Comparison of ENCODE assay signal across 24 cellular contexts in genomic region chr15:80926126-80926525, GRCh38.
DNase-seq lines count a peak whose midpoint lies in the region; ATAC-seq, FAIRE-seq and TF ChIP-seq lines count a peak whose summit lies in the region.
"Had no signal": no experiment of that assay in that cellular context is flagged by ENCODE, and none has a peak within 500 bp of the region (broad histone marks: within the 10 kb centered on the region; RNA-seq: fewer than 3 reads in every experiment).

No MANE protein-coding gene starts in this region.

- no peaks in the 10 kb centered on the region for H3K36me3 ChIP-seq in SJCRH30
- H3K36me3 ChIP-seq in H1 (ENCODE audit: control insufficient read depth in 2 of 4, insufficient read depth in 4 of 4, low read length in 3 of 4) = no peaks in the 10 kb centered on the region
- H3K36me3 ChIP-seq: BLaER1 treated with 17β-estradiol and CSF1 and Interleukin-3, amounts not matched to agents 10 nM and 100 nM had no signal

- H3K4me3 Mint-ChIP-seq in osteocyte (ENCODE audit: unreplicated experiment) = no peak overlapping the region
- H3K4me3 Mint-ChIP-seq: CD4-positive, alpha-beta memory T cell had no signal

- H3K79me2 ChIP-seq in H1 (ENCODE audit: control insufficient read depth in 1 of 2, insufficient read depth in 2 of 2, low read length in 2 of 2) = no peaks in the 10 kb centered on the region

- H2BK12ac ChIP-seq in H1 (ENCODE audit: low read depth, low read length) = 0 out of 2 replicates have a peak overlapping the region, but pooled peaks have one; percentile 39

- H4K8ac ChIP-seq in H1 (ENCODE audit: extremely low read depth, insufficient read depth, low read length) = no peak overlapping the region

- H3K27ac Mint-ChIP-seq in osteocyte (ENCODE audit: unreplicated experiment) = peak overlapping the region; percentile 21

- TF ChIP-seq CTCF in H1 (IDR thresholded peaks at IDR 0.05; ENCODE audit: control extremely low read depth in 1 of 3, insufficient read depth in 1 of 3, low read depth in 1 of 3, low read length in 3 of 3) (no peak), osteocyte (IDR thresholded peaks at IDR 0.05) (no peak)

- no peaks in the 10 kb centered on the region for H3K79me1 ChIP-seq in H1 (ENCODE audit: low read depth, low read length)

- no peak overlapping the region for H2BK15ac ChIP-seq in H1 (ENCODE audit: low read length)

- no peak overlapping the region for H2BK120ac ChIP-seq in H1 (replicated peaks; ENCODE audit: low read depth, low read length)

- H3K4me1 ChIP-seq in SJCRH30 (no peaks in the 10 kb centered on the region), H1 (replicated peaks in 1 of 4; ENCODE audit: control insufficient read depth in 3 of 4, insufficient read depth in 4 of 4, low read length in 3 of 4) (no peaks in the 10 kb centered on the region)
- H3K4me1 ChIP-seq: BLaER1 treated with 17β-estradiol and CSF1 and Interleukin-3, amounts not matched to agents 10 nM and 100 nM; Caco-2 had no signal

- H3K9me3 Mint-ChIP-seq in osteocyte (ENCODE audit: unreplicated experiment) = no peaks in the 10 kb centered on the region
- H3K9me3 Mint-ChIP-seq: CD4-positive, alpha-beta memory T cell had no signal

- no peak for TF ChIP-seq RAD21 in H1 (IDR thresholded peaks at IDR 0.05 in 1 of 2, conservative IDR thresholded peaks at IDR 0.05 in 1 of 2; ENCODE audit: low read depth in 2 of 2, low read length in 2 of 2)

- POLR2A ChIA-PET in H1 (lab: Charles Lee; ENCODE audit: partially characterized antibody) = no interaction called here

- H3K56ac ChIP-seq in H1 (replicated peaks; ENCODE audit: insufficient read length, low read depth, low read length) = no peak overlapping the region

- H3K23ac ChIP-seq in H1 (ENCODE audit: insufficient read length) = no peak overlapping the region

- FAIRE-seq in H1 (lab: Jason Lieb, UNC) = no peak
- FAIRE-seq: GM12891, RCC 7860 had no signal

- CTCF ChIA-PET in H1 (lab: Charles Lee; ENCODE audit: partially characterized antibody) = interaction anchor here (1.5 to 1.6 kb wide), 2 partner anchors 13 to 23 kb away, joined by 3 to 7 read pairs; no protein-coding TSS in a partner anchor

- no peaks in the 10 kb centered on the region for H4K20me1 ChIP-seq in H1 (replicated peaks in 1 of 2; ENCODE audit: control insufficient read depth in 1 of 2, insufficient read depth in 2 of 2, low read length in 2 of 2)
- H4K20me1 ChIP-seq: BLaER1 treated with 17β-estradiol and CSF1 and Interleukin-3, amounts not matched to agents 10 nM and 100 nM had no signal

- no peak overlapping the region for H3K14ac ChIP-seq in H1 (ENCODE audit: insufficient read length)

- H2BK20ac ChIP-seq in H1 (ENCODE audit: low read length) = no peak overlapping the region

- no peak overlapping the region for H3K4me2 ChIP-seq in H1 (ENCODE audit: insufficient read depth in 1 of 2, low read depth in 2 of 2, low read length in 2 of 2)
- H3K4me2 ChIP-seq: BLaER1 treated with 17β-estradiol and CSF1 and Interleukin-3, amounts not matched to agents 10 nM and 100 nM had no signal

- WGBS in H1 (ENCODE audit: extremely low coverage in 1 of 2, insufficient coverage in 1 of 2, insufficient read length in 1 of 2, insufficient replicate concordance in 2 of 2, low coverage in 1 of 2, low lambda C conversion rate in 2 of 2, missing lambda C conversion rate in 1 of 2), 2 experiments = 97% methylated on average over 3 of the region's 3 CpGs; no CpG with 5 or more reads in 1 of the 2 experiments

- H3K27ac ChIP-seq in SJCRH30 (peak overlapping the region; percentile 27; the same call in 1 of the 2 replicates), H1 (ENCODE audit: low read depth, low read length) (no peak overlapping the region)
- H3K27ac ChIP-seq: BLaER1 treated with 17β-estradiol and CSF1 and Interleukin-3, amounts not matched to agents 10 nM and 100 nM had no signal

- no peak for TF ChIP-seq EP300 in H1 (IDR thresholded peaks at IDR 0.05; ENCODE audit: borderline replicate concordance in 1 of 2, low read depth in 2 of 2, low read length in 2 of 2)

- no peak overlapping the region for H2AK5ac ChIP-seq in H1 (ENCODE audit: low read depth, low read length)

- H2BK5ac ChIP-seq in H1 (ENCODE audit: low read depth, low read length) = no peak overlapping the region

- H4K91ac ChIP-seq in H1 (replicated peaks; ENCODE audit: insufficient read length, low read length) = no peak overlapping the region

- H3K36me3 Mint-ChIP-seq in osteocyte (ENCODE audit: unreplicated experiment) = peaks cover 89% of the 10 kb centered on the region

- no peaks in the 10 kb centered on the region for H3K27me3 Mint-ChIP-seq in osteocyte (ENCODE audit: unreplicated experiment)
- H3K27me3 Mint-ChIP-seq: CD4-positive, alpha-beta memory T cell had no signal

- DNase-seq in LHCN-M2 (ENCODE audit: low read depth) = peak; percentile 49
- DNase-seq in SJCRH30 = no peak
- no peak for DNase-seq in H1 (ENCODE audit: low read depth in 1 of 2, low spot score in 2 of 2)
- DNase-seq in osteocyte (ENCODE audit: extremely low spot score, unreplicated experiment) = no peak
- no peak for DNase-seq in NCI-H2227 treated with DMSO at 0.1 percent for 48 hours (lab: John Stamatoyannopoulos, UW)
- DNase-seq in NCI-H187 treated with DMSO at 0.1 percent for 48 hours (lab: John Stamatoyannopoulos, UW) = no peak
- DNase-seq: ACHN; Caco-2; CD4-positive, alpha-beta memory T cell; DMS153; GOT3; Kasumi-1; NCI-H1105; NCI-H146; NCI-H2029 treated with DMSO at 0.1 percent for 48 hours; NCI-H345; NCI-H524; NCI-H82; OCI-M1 had no signal

- no peak overlapping the region for H3K9ac ChIP-seq in H1 (replicated peaks in 1 of 4; ENCODE audit: extremely low read depth in 1 of 4, low read depth in 3 of 4, low read length in 3 of 4)
- H3K9ac ChIP-seq: BLaER1 treated with 17β-estradiol and CSF1 and Interleukin-3, amounts not matched to agents 10 nM and 100 nM had no signal

- H3K18ac ChIP-seq in H1 (ENCODE audit: extremely low read depth, low read length) = no peak overlapping the region

- H2AFZ ChIP-seq in H1 (ENCODE audit: low read length) = no peak overlapping the region

- H3K9me3 ChIP-seq in SJCRH30 (replicated peaks) (no peaks in the 10 kb centered on the region), H1 (ENCODE audit: insufficient read depth in 2 of 2, low read depth in 1 of 2, low read length in 1 of 2) (no peaks in the 10 kb centered on the region)
- H3K9me3 ChIP-seq: BLaER1 treated with 17β-estradiol and CSF1 and Interleukin-3, amounts not matched to agents 10 nM and 100 nM; Caco-2 had no signal

- H3K4me3 ChIP-seq in SJCRH30 (no peak overlapping the region), H1 (ENCODE audit: extremely low read depth in 1 of 4, insufficient read depth in 2 of 4, low read depth in 3 of 4, low read length in 4 of 4) (no peak overlapping the region)
- H3K4me3 ChIP-seq: BLaER1 treated with 17β-estradiol and CSF1 and Interleukin-3, amounts not matched to agents 10 nM and 100 nM had no signal

- H3K4ac ChIP-seq in H1 (replicated peaks; ENCODE audit: insufficient read length, low read depth, low read length) = no peak overlapping the region

- H3K4me1 Mint-ChIP-seq in osteocyte (ENCODE audit: unreplicated experiment) = peaks cover 2% of the 10 kb centered on the region

- no peaks in the 10 kb centered on the region for H3K23me2 ChIP-seq in H1 (ENCODE audit: low read depth, low read length)

- no peak overlapping the region for H4K5ac ChIP-seq in H1 (ENCODE audit: insufficient read length, low read depth, low read length)

- H3K27me3 ChIP-seq in SJCRH30 = no peaks in the 10 kb centered on the region
- H3K27me3 ChIP-seq in H1 (replicated peaks in 1 of 4; ENCODE audit: control insufficient read depth in 3 of 4, extremely low read depth in 1 of 4, insufficient read depth in 3 of 4, low read length in 3 of 4) = no peaks in the 10 kb centered on the region; a peak in 1 of 7 replicates
- H3K27me3 ChIP-seq: BLaER1 treated with 17β-estradiol and CSF1 and Interleukin-3, amounts not matched to agents 10 nM and 100 nM had no signal

- ATAC-seq in HG02970 (IDR thresholded peaks at IDR 0.05; ENCODE audit: low FRiP score, unreplicated experiment) = no peak
- no peak for ATAC-seq in GM21737 (IDR thresholded peaks at IDR 0.05; ENCODE audit: unreplicated experiment)

- no peak for TF ChIP-seq POLR2A in H1 (IDR thresholded peaks at IDR 0.05; ENCODE audit: control extremely low read depth in 1 of 2, low read depth in 2 of 2, low read length in 2 of 2)

TF ChIP-seq in H1, 55 proteins besides CTCF, POLR2A, EP300 and RAD21:
- no peak for TF ChIP-seq GABPA (IDR thresholded peaks at IDR 0.05; ENCODE audit: borderline replicate concordance, insufficient read depth, low read length)
- no peak for TF ChIP-seq TAF7 (optimal IDR thresholded peaks at IDR 0.05; ENCODE audit: borderline replicate concordance, low read depth, low read length)
- TF ChIP-seq FOSL1 (IDR thresholded peaks at IDR 0.05; ENCODE audit: insufficient read depth, low read depth, low read length) = no peak
- TF ChIP-seq SRF (IDR thresholded peaks at IDR 0.05; ENCODE audit: low read depth, low read length) = no peak
- TF ChIP-seq CREB1 (IDR thresholded peaks at IDR 0.05) = no peak
- TF ChIP-seq POU5F1 (IDR thresholded peaks at IDR 0.05; ENCODE audit: low read depth, low read length) = no peak
- TF ChIP-seq GTF2F1 (IDR thresholded peaks at IDR 0.05; ENCODE audit: borderline replicate concordance, low read depth, low read length) = no peak
